Comparison of ENCODE assay signal across 11 cellular contexts in genomic region chr9:94921072-94921471, GRCh38.
A peak's percentile ranks its signal among the peaks of the same experiment; 100 is the strongest.
DNase-seq lines count a peak whose midpoint lies in the region; ATAC-seq, FAIRE-seq and TF ChIP-seq lines count a peak whose summit lies in the region.
"Had no signal": no experiment of that assay in that cellular context is flagged by ENCODE, and none has a peak within 500 bp of the region (broad histone marks: within the 10 kb centered on the region; RNA-seq: fewer than 3 reads in every experiment).

No MANE protein-coding gene starts in this region.

- peaks cover 8% of the 10 kb centered on the region for H3K27me3 Mint-ChIP-seq in nephron (ENCODE audit: low read depth)
- H3K27me3 Mint-ChIP-seq: IgD-negative memory B cell had no signal

- peak; percentile 67 for DNase-seq in A172 (ENCODE audit: low spot score)
- peak; percentile 52 to 80 for DNase-seq in PC-9
- no peak for DNase-seq in endothelial cell of umbilical vein (ENCODE audit: low read depth, low spot score)
- no peak for DNase-seq in HuH-7 (ENCODE audit: low spot score)
- DNase-seq: AML-193 had no signal

- peaks cover 61% of the 10 kb centered on the region for H3K4me1 Mint-ChIP-seq in nephron

- H3F3A ChIP-seq in PC-9 (ENCODE audit: insufficient read depth, low read depth): peaks cover 93% of the 10 kb centered on the region

- CTCF ChIA-PET in PC-9 (lab: Charles Lee): no interaction called here
- CTCF ChIA-PET in endothelial cell of umbilical vein (lab: Charles Lee): no interaction called here

- H4K20me1 ChIP-seq in PC-9 (ENCODE audit: insufficient read depth) (no peaks in the 10 kb centered on the region), endothelial cell of umbilical vein (replicated peaks; ENCODE audit: control insufficient read depth, extremely low read depth, insufficient read depth, low read length) (no peaks in the 10 kb centered on the region)

- H3K27ac Mint-ChIP-seq in nephron: peak overlapping the region; percentile 91 to 97 (median 96)
- H3K27ac Mint-ChIP-seq: IgD-negative memory B cell; T-helper 1 cell treated with Interleukin-12 subunit alpha and Interleukin-12 subunit beta and Interleukin-4 antibody, amounts not matched to agents 30 μg/mL and 1 μg/mL, for 36 hours had no signal

- dilution Hi-C loops in endothelial cell of umbilical vein (cut with MboI; ENCODE audit: extremely low pct_ligation_motif_present, low sequenced_read_pairs): no loop called here

- H3K9me3 ChIP-seq in PC-9 (ENCODE audit: insufficient read depth, low read depth) (no peaks in the 10 kb centered on the region), endothelial cell of umbilical vein (replicated peaks; ENCODE audit: control insufficient read depth, insufficient read depth, low read length) (no peaks in the 10 kb centered on the region)

- H3K4me3 Mint-ChIP-seq in nephron: peak overlapping the region; percentile 21 to 38 (median 34)
- H3K4me3 Mint-ChIP-seq: IgD-negative memory B cell; T-helper 1 cell treated with Interleukin-12 subunit alpha and Interleukin-12 subunit beta and Interleukin-4 antibody, amounts not matched to agents 30 μg/mL and 1 μg/mL, for 36 hours had no signal

- BruUV-seq in PC-9 (replicated peaks; lab: Mats Ljungman, UMichigan): no TSS peak
- BruUV-seq in endothelial cell of umbilical vein (replicated peaks; lab: Mats Ljungman, UMichigan): no TSS peak

- H3K36me3 Mint-ChIP-seq in nephron (ENCODE audit: low read depth): peaks cover 13% of the 10 kb centered on the region

- H3K9me3 Mint-ChIP-seq in nephron: no peaks in the 10 kb centered on the region
- H3K9me3 Mint-ChIP-seq: IgD-negative memory B cell; T-helper 1 cell treated with Interleukin-12 subunit alpha and Interleukin-12 subunit beta and Interleukin-4 antibody, amounts not matched to agents 30 μg/mL and 1 μg/mL, for 36 hours had no signal

- H3K79me2 ChIP-seq in PC-9 (ENCODE audit: low read depth) (peaks cover 55% of the 10 kb centered on the region), endothelial cell of umbilical vein (ENCODE audit: control insufficient read depth, insufficient read depth, low read length) (no peaks in the 10 kb centered on the region)

- H2AFZ ChIP-seq in PC-9: no peak overlapping the region
- H2AFZ ChIP-seq in endothelial cell of umbilical vein (ENCODE audit: low read depth, low read length): no peak overlapping the region

- no peak for ATAC-seq in GM18517 (IDR thresholded peaks at IDR 0.05; ENCODE audit: unreplicated experiment)
- no peak for ATAC-seq in GM18873 (IDR thresholded peaks at IDR 0.05; ENCODE audit: low FRiP score, unreplicated experiment)
- ATAC-seq in GM21825 (IDR thresholded peaks at IDR 0.05; ENCODE audit: unreplicated experiment): no peak

- TF ChIP-seq POLR2A in endothelial cell of umbilical vein (IDR thresholded peaks at IDR 0.05; ENCODE audit: low read depth, low read length): no peak

- TF ChIP-seq CTCF in PC-9 (conservative IDR thresholded peaks at IDR 0.05) (no peak), endothelial cell of umbilical vein (IDR thresholded peaks at IDR 0.05; ENCODE audit: extremely low read depth in 1 of 2, insufficient read depth in 1 of 2, low read depth in 1 of 2, low read length in 2 of 2) (no peak), nephron (IDR thresholded peaks at IDR 0.05; ENCODE audit: unreplicated experiment in 3 of 3) (no peak)

- intact Hi-C loops in PC-9 (cut with micrococcal nuclease; ENCODE audit: unreplicated experiment) (loop anchor here (5.0 kb wide), 1 partner anchor 254 kb away; no protein-coding TSS in a partner anchor), endothelial cell of umbilical vein (cut with micrococcal nuclease) (no loop called here)

- H3K4me2 ChIP-seq in PC-9 (peak overlapping the region; percentile 76), endothelial cell of umbilical vein (ENCODE audit: insufficient read depth, low read length) (no peak overlapping the region)

- H3K9ac ChIP-seq in endothelial cell of umbilical vein (replicated peaks; ENCODE audit: extremely low read depth, insufficient read depth, low read length): no peak overlapping the region

- H3K4me1 ChIP-seq in PC-9 (replicated peaks; ENCODE audit: insufficient read depth): peaks cover 93% of the 10 kb centered on the region
- H3K4me1 ChIP-seq in endothelial cell of umbilical vein (ENCODE audit: control insufficient read depth, extremely low read depth, insufficient read depth, low read length): peaks cover 18% of the 10 kb centered on the region

- peaks cover 12% of the 10 kb centered on the region; the same call in 1 of the 2 replicates for H3K36me3 ChIP-seq in PC-9 (ENCODE audit: low read depth)
- no peaks in the 10 kb centered on the region for H3K36me3 ChIP-seq in endothelial cell of umbilical vein (ENCODE audit: control insufficient read depth in 2 of 2, extremely low read depth in 1 of 2, insufficient read depth in 2 of 2, low read length in 2 of 2)

- H3K27me3 ChIP-seq in PC-9 (ENCODE audit: insufficient read depth, low read depth): no peaks in the 10 kb centered on the region
- no peaks in the 10 kb centered on the region for H3K27me3 ChIP-seq in endothelial cell of umbilical vein (ENCODE audit: control insufficient read depth in 2 of 2, insufficient read depth in 2 of 2, low read length in 2 of 2)

- H3K4me3 ChIP-seq in PC-9 (peak overlapping the region; percentile 46), endothelial cell of umbilical vein (replicated peaks in 1 of 3; ENCODE audit: insufficient read depth in 1 of 3, low read depth in 1 of 3, low read length in 3 of 3) (no peak overlapping the region)

- peak overlapping the region; percentile 97 for H3K27ac ChIP-seq in PC-9
- H3K27ac ChIP-seq in endothelial cell of umbilical vein (ENCODE audit: insufficient read depth, low read depth, low read length): no peak overlapping the region

- no peaks in the 10 kb centered on the region for H3K9me2 ChIP-seq in PC-9 (ENCODE audit: insufficient read depth)

- H3K9me1 ChIP-seq in endothelial cell of umbilical vein (replicated peaks; ENCODE audit: control insufficient read depth, extremely low read depth, insufficient read depth, low read length): no peaks in the 10 kb centered on the region

- POLR2A ChIA-PET in PC-9 (lab: Charles Lee; ENCODE audit: unreplicated experiment) (interaction anchor here (0.6 to 0.7 kb wide), 6 partner anchors 18 to 194 kb away, joined by 3 to 7 read pairs (median 4); no protein-coding TSS in a partner anchor), endothelial cell of umbilical vein (lab: Charles Lee) (no interaction called here)

- peak; percentile 33 for FAIRE-seq in endothelial cell of umbilical vein (lab: Jason Lieb, UNC)

TF ChIP-seq in endothelial cell of umbilical vein, 7 proteins besides CTCF, POLR2A, EP300 and RAD21:
- no peak for TF ChIP-seq POLR2AphosphoS5 (IDR thresholded peaks at IDR 0.05; ENCODE audit: insufficient read depth, low read depth, low read length)
- no peak for TF ChIP-seq MYC (IDR thresholded peaks at IDR 0.05; ENCODE audit: low read depth, low read length)
- TF ChIP-seq GATA2 (IDR thresholded peaks at IDR 0.05; ENCODE audit: insufficient read depth, insufficient read length, low read depth, low read length): no peak
- no peak for TF ChIP-seq EZH2 (IDR thresholded peaks at IDR 0.05; ENCODE audit: borderline replicate concordance, low read depth, low read length, severe bottlenecking)
- no peak for TF ChIP-seq JUN (IDR thresholded peaks at IDR 0.05; ENCODE audit: borderline replicate concordance, insufficient read depth, insufficient read length, low read depth)
- TF ChIP-seq FOS (IDR thresholded peaks at IDR 0.05; ENCODE audit: borderline replicate concordance, insufficient read depth, low read length): no peak
- TF ChIP-seq MAX (IDR thresholded peaks at IDR 0.05; ENCODE audit: insufficient read depth, insufficient read length): no peak
TF ChIP-seq in endothelial cell of umbilical vein: peak in this region for 0.

Comparison
In these comparisons a context has a peak if more than half of its experiments do, and no peak if none do; other contexts are left out.
1. DNase-seq: peak in A172 (single experiment) and PC-9 (2 of 2); none in endothelial cell of umbilical vein (single experiment) and HuH-7 (single experiment).